In genomic region chr19:45883586-45883880, GRCh38 we compare ENCODE assay signal across 10 cellular contexts. TPM values are rescaled to one million over a fixed set of nuclear protein-coding genes. Genes with fewer than 3 reads are reported as not detected.
DNase-seq lines count a peak whose midpoint lies in the region; ATAC-seq lines count a peak whose summit lies in the region.
"Had no signal": no experiment of that assay in that cellular context is flagged by ENCODE, and none has a peak within 500 bp of the region (broad histone marks: within the 10 kb centered on the region; RNA-seq: fewer than 3 reads in every experiment).

No MANE protein-coding gene starts in this region.

- peaks cover 7% of the 10 kb centered on the region for H3K27me3 Mint-ChIP-seq in activated CD8-positive, alpha-beta T cell treated with anti-CD3 and anti-CD28 coated beads, Interleukin-2, amount 10 ng/mL, durations not matched to agents 7 days and 5 days (ENCODE audit: low read depth)
- peaks cover 4% of the 10 kb centered on the region for H3K27me3 Mint-ChIP-seq in stimulated activated naive CD8-positive, alpha-beta T cell treated with anti-CD3 and anti-CD28 coated beads, Interleukin-15, amount 100 ng/mL, for 72 hours

- POLR2A ChIA-PET in activated CD8-positive, alpha-beta T cell treated with anti-CD3 and anti-CD28 coated beads, Interleukin-2, amount 10 ng/mL, durations not matched to agents 7 days and 5 days (lab: Charles Lee) = no interaction called here

- H3K27ac Mint-ChIP-seq in activated CD8-positive, alpha-beta T cell treated with anti-CD3 and anti-CD28 coated beads, Interleukin-2, amount 10 ng/mL, durations not matched to agents 7 days and 5 days = no peak overlapping the region
- H3K27ac Mint-ChIP-seq in stimulated activated naive CD8-positive, alpha-beta T cell treated with anti-CD3 and anti-CD28 coated beads, Interleukin-15, amount 100 ng/mL, for 72 hours = peak overlapping the region in 1 of 2 donors; percentile 87

- H3K9me3 Mint-ChIP-seq in activated CD8-positive, alpha-beta T cell treated with anti-CD3 and anti-CD28 coated beads, Interleukin-2, amount 10 ng/mL, durations not matched to agents 7 days and 5 days (ENCODE audit: insufficient read depth) = no peaks in the 10 kb centered on the region
- H3K9me3 Mint-ChIP-seq in stimulated activated naive CD8-positive, alpha-beta T cell treated with anti-CD3 and anti-CD28 coated beads, Interleukin-15, amount 100 ng/mL, for 72 hours = no peaks in the 10 kb centered on the region

- H3K4me1 Mint-ChIP-seq in activated CD8-positive, alpha-beta T cell treated with anti-CD3 and anti-CD28 coated beads, Interleukin-2, amount 10 ng/mL, durations not matched to agents 7 days and 5 days (ENCODE audit: low read depth) = peaks cover 35% of the 10 kb centered on the region
- peaks cover 44% of the 10 kb centered on the region for H3K4me1 Mint-ChIP-seq in stimulated activated naive CD8-positive, alpha-beta T cell treated with anti-CD3 and anti-CD28 coated beads, Interleukin-15, amount 100 ng/mL, for 72 hours

- CTCF ChIA-PET in activated CD8-positive, alpha-beta T cell treated with anti-CD3 and anti-CD28 coated beads, Interleukin-2, amount 10 ng/mL, durations not matched to agents 7 days and 5 days (lab: Charles Lee) = interaction anchor here (0.6 to 2.7 kb wide), 6 partner anchors 8 to 128 kb away, joined by 3 to 16 read pairs (median 4); partner anchors contain the start of genes MYPOP and SYMPK

- no peak for ATAC-seq in activated CD8-positive, alpha-beta T cell treated with anti-CD3 and anti-CD28 coated beads, Interleukin-2, amount 10 ng/mL, durations not matched to agents 7 days and 5 days
- no peak for ATAC-seq in stimulated activated naive CD8-positive, alpha-beta T cell treated with anti-CD3 and anti-CD28 coated beads, Interleukin-15, amount 100 ng/mL, for 72 hours
- no peak for ATAC-seq in GM18520 (IDR thresholded peaks at IDR 0.05; ENCODE audit: unreplicated experiment)

- peak overlapping the region; percentile 42 for H3K4me3 Mint-ChIP-seq in activated CD8-positive, alpha-beta T cell treated with anti-CD3 and anti-CD28 coated beads, Interleukin-2, amount 10 ng/mL, durations not matched to agents 7 days and 5 days
- peak overlapping the region; percentile 69 to 82 for H3K4me3 Mint-ChIP-seq in stimulated activated naive CD8-positive, alpha-beta T cell treated with anti-CD3 and anti-CD28 coated beads, Interleukin-15, amount 100 ng/mL, for 72 hours

- DNase-seq in activated T-cell treated with anti-CD3 and anti-CD28 coated beads, Interleukin-2, amount 50 U/mL, for 1 hour = peak; percentile 22
- DNase-seq in activated T-cell treated with anti-CD3 and anti-CD28 coated beads for 4 hours (no peak), 8988T (no peak), GOT3 (lab: John Stamatoyannopoulos, UW) (no peak)
- no peak for DNase-seq in activated CD8-positive, alpha-beta T cell treated with anti-CD3 and anti-CD28 coated beads, Interleukin-2, amount 10 ng/mL, durations not matched to agents 7 days and 5 days
- DNase-seq in stimulated activated naive CD8-positive, alpha-beta T cell treated with anti-CD3 and anti-CD28 coated beads, Interleukin-15, amount 100 ng/mL, for 72 hours = no peak

- H3K4me3 ChIP-seq in iPS-18c (ENCODE audit: insufficient read depth, low read depth, low read length) = 0 out of 2 replicates have a peak overlapping the region, but pooled peaks have one; percentile 9

- H3K9me3 ChIP-seq in iPS-18c (ENCODE audit: control insufficient read depth, insufficient read depth, low read length) = no peaks in the 10 kb centered on the region

- no peaks in the 10 kb centered on the region for H3K36me3 Mint-ChIP-seq in activated CD8-positive, alpha-beta T cell treated with anti-CD3 and anti-CD28 coated beads, Interleukin-2, amount 10 ng/mL, durations not matched to agents 7 days and 5 days (ENCODE audit: low read depth)

RNA-seq across cellular contexts. Expression of gene IRF2BP1, which starts 2.4 kb away (rescaled TPM):
- 10 to 100 TPM; 18.0 to 19.1 TPM for total RNA-seq in activated CD8-positive, alpha-beta T cell treated with anti-CD3 and anti-CD28 coated beads, Interleukin-2, amount 10 ng/mL, durations not matched to agents 7 days and 5 days

RNA-seq across cellular contexts. Expression of gene MYPOP, which starts 18.9 kb away (rescaled TPM):
- total RNA-seq in activated CD8-positive, alpha-beta T cell treated with anti-CD3 and anti-CD28 coated beads, Interleukin-2, amount 10 ng/mL, durations not matched to agents 7 days and 5 days = 10 to 100 TPM; 10.4 to 11.3 TPM

RNA-seq across cellular contexts. Expression of gene FOXA3, which starts 19.4 kb away (rescaled TPM):
- not detected for total RNA-seq in activated CD8-positive, alpha-beta T cell treated with anti-CD3 and anti-CD28 coated beads, Interleukin-2, amount 10 ng/mL, durations not matched to agents 7 days and 5 days

RNA-seq across cellular contexts. Expression of gene SYMPK, which starts 20.6 kb away (rescaled TPM):
- 10 to 100 TPM; 97.3 to 98.3 TPM for total RNA-seq in activated CD8-positive, alpha-beta T cell treated with anti-CD3 and anti-CD28 coated beads, Interleukin-2, amount 10 ng/mL, durations not matched to agents 7 days and 5 days

RNA-seq across cellular contexts. Expression of gene NANOS2, which starts 31.0 kb away (rescaled TPM):
- not detected for total RNA-seq in activated CD8-positive, alpha-beta T cell treated with anti-CD3 and anti-CD28 coated beads, Interleukin-2, amount 10 ng/mL, durations not matched to agents 7 days and 5 days
- total RNA-seq: H1, mucosa of gallbladder had no signal
